In genomic region chr1:33169290-33170055, GRCh38 we compare ENCODE assay signal across 11 cellular contexts. TPM values are rescaled to one million over a fixed set of nuclear protein-coding genes. Genes with fewer than 3 reads are reported as not detected.
DNase-seq lines count a peak whose midpoint lies in the region; ATAC-seq and TF ChIP-seq lines count a peak whose summit lies in the region.
"Had no signal": no experiment of that assay in that cellular context is flagged by ENCODE, and none has a peak within 500 bp of the region (broad histone marks: within the 10 kb centered on the region; RNA-seq: fewer than 3 reads in every experiment).

No MANE protein-coding gene starts in this region.

- H3K36me3 ChIP-seq in left ventricle myocardium inferior (peaks cover 10% of the 10 kb centered on the region), gastrocnemius medialis (no peaks in the 10 kb centered on the region)
- H3K36me3 ChIP-seq: thyroid gland had no signal

- H3K4me1 ChIP-seq in left ventricle myocardium inferior (peaks cover 33% of the 10 kb centered on the region), gastrocnemius medialis (peaks cover 4 to 13% of the 10 kb centered on the region in 2 donors)
- H3K4me1 ChIP-seq: thyroid gland had no signal

- H3K36me3 Mint-ChIP-seq in activated CD4-positive, alpha-beta T cell treated with anti-CD3 and anti-CD28 coated beads for 36 hours (ENCODE audit: low read depth) = peaks cover 5% of the 10 kb centered on the region

- intact Hi-C loops in left ventricle myocardium inferior (cut with micrococcal nuclease) = no loop called here
- intact Hi-C loops in gastrocnemius medialis (cut with DNase I; ENCODE audit: low total_unique reads) = no loop called here
- intact Hi-C loops in activated CD4-positive, alpha-beta T cell treated with anti-CD3 and anti-CD28 coated beads for 36 hours (cut with DNase I, micrococcal nuclease) = no loop called here

- POLR2A ChIA-PET in activated CD4-positive, alpha-beta T cell treated with anti-CD3 and anti-CD28 coated beads for 36 hours (lab: Charles Lee) = no interaction called here

- no peak for TF ChIP-seq POLR2A in gastrocnemius medialis (IDR thresholded peaks at IDR 0.05)

- in situ Hi-C loops in gastrocnemius medialis (cut with MboI; ENCODE audit: low sequenced_read_pairs in 4 of 4) = no loop called here

- TF ChIP-seq CTCF in left ventricle myocardium inferior (IDR thresholded peaks at IDR 0.05; ENCODE audit: borderline replicate concordance) (no peak), gastrocnemius medialis (IDR thresholded peaks at IDR 0.05 in 4 of 5, conservative IDR thresholded peaks at IDR 0.05 in 1 of 5) (no peak)

- no peak overlapping the region for H3K27ac Mint-ChIP-seq in activated CD4-positive, alpha-beta T cell treated with anti-CD3 and anti-CD28 coated beads for 36 hours

- no peaks in the 10 kb centered on the region for H3K27me3 ChIP-seq in left ventricle myocardium inferior (ENCODE audit: low read depth)
- H3K27me3 ChIP-seq in gastrocnemius medialis = no peaks in the 10 kb centered on the region
- H3K27me3 ChIP-seq: thyroid gland had no signal

- H3K27me3 Mint-ChIP-seq in activated CD4-positive, alpha-beta T cell treated with anti-CD3 and anti-CD28 coated beads for 36 hours = no peaks in the 10 kb centered on the region

- peaks cover 5% of the 10 kb centered on the region for H3K4me1 Mint-ChIP-seq in activated CD4-positive, alpha-beta T cell treated with anti-CD3 and anti-CD28 coated beads for 36 hours

- H3K4me3 ChIP-seq in left ventricle myocardium inferior (no peak overlapping the region), gastrocnemius medialis (no peak overlapping the region)
- H3K4me3 ChIP-seq: thyroid gland had no signal

- H3K9me3 Mint-ChIP-seq in activated CD4-positive, alpha-beta T cell treated with anti-CD3 and anti-CD28 coated beads for 36 hours (ENCODE audit: low read depth) = no peaks in the 10 kb centered on the region

- CTCF ChIA-PET in activated CD4-positive, alpha-beta T cell treated with anti-CD3 and anti-CD28 coated beads for 36 hours (lab: Charles Lee) = interaction anchor here (0.6 kb wide), 1 partner anchor 260 kb away, joined by 7 read pairs; no protein-coding TSS in a partner anchor

- ATAC-seq in gastrocnemius medialis (peak; percentile 19 to 67), HG03442 (IDR thresholded peaks at IDR 0.05; ENCODE audit: unreplicated experiment) (no peak)
- ATAC-seq in activated CD4-positive, alpha-beta T cell treated with anti-CD3 and anti-CD28 coated beads for 36 hours = no peak
- ATAC-seq: Panc1 had no signal

- DNase-seq in NCI-H146 (lab: John Stamatoyannopoulos, UW) = peak; percentile 47
- peak; percentile 35 for DNase-seq in SK-N-DZ (ENCODE audit: low spot score)
- no peak for DNase-seq in left ventricle myocardium inferior
- no peak for DNase-seq in gastrocnemius medialis
- DNase-seq in islet precursor cell = no peak
- DNase-seq in activated CD4-positive, alpha-beta T cell treated with anti-CD3 and anti-CD28 coated beads for 36 hours = no peak
- DNase-seq: GOT3, NCI-H1048 had no signal

- no peak overlapping the region for H3K4me3 Mint-ChIP-seq in activated CD4-positive, alpha-beta T cell treated with anti-CD3 and anti-CD28 coated beads for 36 hours

- H3K27ac ChIP-seq in left ventricle myocardium inferior (replicated peaks) (peak overlapping the region; percentile 27), gastrocnemius medialis (no peak overlapping the region)
- H3K27ac ChIP-seq: thyroid gland had no signal

- H3K9me3 ChIP-seq in left ventricle myocardium inferior (replicated peaks) (no peaks in the 10 kb centered on the region), gastrocnemius medialis (no peaks in the 10 kb centered on the region)
- H3K9me3 ChIP-seq: thyroid gland had no signal

RNA-seq across cellular contexts. Expression of gene TRIM62, which starts 12.4 kb away (rescaled TPM):
- polyA plus RNA-seq in SK-N-DZ (2014; cell fraction: cytosol; rRNA removed) = 2.8 and 3.5 TPM in 2 replicates
- polyA plus RNA-seq in SK-N-DZ (2014; cell fraction: nucleus; rRNA removed) = 1.1 and 1.8 TPM in 2 replicates
- total RNA-seq in left ventricle myocardium inferior (2.3 TPM), gastrocnemius medialis (10 to 100 TPM in 1 of 4 donors, 1 to 10 TPM in 3; 3.3 to 10.8 (median 7.4) TPM)
- total RNA-seq in activated CD4-positive, alpha-beta T cell treated with anti-CD3 and anti-CD28 coated beads for 36 hours = 1 to 10 TPM; 3.6 to 3.7 TPM

Comparison
In these comparisons a context has a peak if more than half of its experiments do, and no peak if none do; other contexts are left out.
1. DNase-seq: peak in NCI-H146 (single experiment) and SK-N-DZ (single experiment); none in left ventricle myocardium inferior (single experiment), gastrocnemius medialis (0 of 2), islet precursor cell (single experiment) and activated CD4-positive, alpha-beta T cell treated with anti-CD3 and anti-CD28 coated beads for 36 hours (single experiment).
2. ATAC-seq: peak in gastrocnemius medialis (2 of 2); none in HG03442 (single experiment) and activated CD4-positive, alpha-beta T cell treated with anti-CD3 and anti-CD28 coated beads for 36 hours (single experiment).